In the genomic region with DNA sequence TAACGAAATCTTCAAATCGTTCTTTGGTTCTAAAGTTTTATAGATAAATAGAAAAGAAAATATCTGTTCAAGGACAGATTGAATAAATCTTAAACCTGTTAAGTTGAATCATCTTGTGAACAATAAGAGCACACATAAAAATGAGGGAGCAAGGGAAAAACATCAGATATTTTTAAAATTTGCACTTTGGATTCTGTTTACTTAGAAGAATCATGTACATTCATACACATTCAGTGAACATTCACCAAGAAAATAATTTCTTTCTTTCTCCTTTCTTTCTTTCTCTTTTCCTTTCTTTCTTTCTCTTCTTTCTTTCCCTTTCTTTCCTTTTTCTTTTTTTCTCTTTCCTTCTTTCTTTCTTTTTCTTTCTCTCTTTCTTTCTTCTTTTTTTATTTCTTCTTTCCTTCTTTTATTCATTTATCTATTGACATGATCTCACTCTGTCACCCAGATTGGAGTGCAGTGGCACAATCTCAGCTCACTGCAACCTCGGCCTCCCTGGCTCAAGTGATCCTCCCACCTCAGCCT, we compare ENCODE assay signal across 28 cellular contexts.
"Had no signal": no experiment of that assay in that cellular context is flagged by ENCODE, and none has a peak within 500 bp of the region (broad histone marks: within the 10 kb centered on the region; RNA-seq: fewer than 3 reads in every experiment).

No MANE protein-coding gene starts in this region.

- H3K27me3 Mint-ChIP-seq: dendritic cell treated with granulocyte-macrophage colony-stimulating factor and Interleukin-4, amounts not matched to agents 40 ng/mL and 50 ng/mL, for 4 days; effector memory CD8-positive, alpha-beta T cell had no signal

- H3K9me3 Mint-ChIP-seq: dendritic cell treated with granulocyte-macrophage colony-stimulating factor and Interleukin-4, amounts not matched to agents 40 ng/mL and 50 ng/mL, for 4 days; effector memory CD8-positive, alpha-beta T cell; endodermal cell had no signal

- H3K36me3 Mint-ChIP-seq: mesothelial cell of epicardium, naive B cell had no signal

- H3K4me3 ChIP-seq: colonic mucosa, esophagus squamous epithelium, gastrocnemius medialis, heart right ventricle, left lung, lower lobe of right lung, mucosa of descending colon had no signal

- H3K27ac Mint-ChIP-seq: dendritic cell treated with granulocyte-macrophage colony-stimulating factor and Interleukin-4, amounts not matched to agents 40 ng/mL and 50 ng/mL, for 4 days; effector memory CD8-positive, alpha-beta T cell; endodermal cell; mesothelial cell of epicardium had no signal

- H3K4me1 Mint-ChIP-seq: naive B cell had no signal

- H3K4me3 Mint-ChIP-seq: dendritic cell treated with granulocyte-macrophage colony-stimulating factor and Interleukin-4, amounts not matched to agents 40 ng/mL and 50 ng/mL, for 4 days; effector memory CD8-positive, alpha-beta T cell; endodermal cell; mesothelial cell of epicardium; naive B cell had no signal

- ATAC-seq: effector memory CD8-positive, alpha-beta T cell; esophagus mucosa; gastrocnemius medialis; heart right ventricle; left cardiac atrium; left lung; left ventricle myocardium superior; lower lobe of right lung; mucosa of descending colon had no signal

- H3K27ac ChIP-seq: colonic mucosa, epithelial cell of prostate, esophagus squamous epithelium, gastrocnemius medialis, heart right ventricle, left lung, lower lobe of right lung had no signal

- H3K9me3 ChIP-seq: colonic mucosa, esophagus squamous epithelium, gastrocnemius medialis, left lung, lower lobe of right lung, mucosa of descending colon had no signal

- DNase-seq: colonic mucosa; cortex of kidney; effector CD8-positive, alpha-beta T cell; effector memory CD8-positive, alpha-beta T cell; endodermal cell; erythroblast; esophagus squamous epithelium; foreskin fibroblast; foreskin melanocyte; gastrocnemius medialis; glutamatergic neuron; head of caudate nucleus; heart right ventricle; hippocampal formation; left cardiac atrium; left lung; left ventricle myocardium superior; lower lobe of right lung; mesenchymal stem cell; mucosa of descending colon; naive B cell had no signal

- H3K4me1 ChIP-seq: colonic mucosa, esophagus squamous epithelium, gastrocnemius medialis, left lung, lower lobe of right lung had no signal

- H3K27me3 ChIP-seq: colonic mucosa, esophagus squamous epithelium, gastrocnemius medialis, heart right ventricle, left lung had no signal

- H3K36me3 ChIP-seq: colonic mucosa, esophagus squamous epithelium, gastrocnemius medialis, heart right ventricle, left lung, lower lobe of right lung had no signal

- FAIRE-seq: endometrium, islet of Langerhans, keratinocyte had no signal
